9 cellular contexts compared by ENCODE assay signal in the genomic region with DNA sequence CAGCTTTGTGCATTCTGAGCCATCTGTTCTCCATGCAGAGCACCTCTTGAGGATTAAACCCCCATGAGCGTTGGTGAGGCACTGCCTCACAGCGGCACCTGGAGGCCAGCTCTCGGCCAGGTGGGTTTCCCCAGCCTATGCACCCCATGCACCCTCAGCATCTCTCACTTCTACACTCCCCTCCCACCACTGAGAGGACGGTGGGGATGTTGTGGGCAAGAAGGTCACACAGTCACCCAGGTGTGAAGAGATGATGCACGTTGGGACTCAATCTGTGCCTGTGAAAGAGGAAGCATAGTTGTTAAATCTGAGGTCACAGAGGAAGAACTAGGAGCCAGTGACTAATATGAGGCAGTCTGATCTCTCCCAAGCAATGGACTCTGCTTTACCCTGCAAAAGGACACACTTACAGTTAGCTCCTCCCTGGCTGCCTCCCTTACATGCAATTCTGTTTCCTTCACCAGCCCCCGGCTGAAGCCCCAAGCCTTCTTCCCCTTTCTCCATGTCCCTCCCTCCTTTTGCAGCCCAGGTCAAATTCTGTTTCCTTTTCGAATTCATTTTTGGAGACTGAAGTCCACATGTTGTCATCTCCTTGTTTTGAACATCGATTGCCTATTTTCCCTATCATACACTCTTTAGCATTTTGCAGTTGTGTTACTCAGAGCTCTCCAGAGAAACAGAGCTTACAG. TPM values are rescaled to one million over a fixed set of nuclear protein-coding genes. Genes with fewer than 3 reads are reported as not detected.
DNase-seq lines count a peak whose midpoint lies in the region; ATAC-seq and TF ChIP-seq lines count a peak whose summit lies in the region.
"Had no signal": no experiment of that assay in that cellular context is flagged by ENCODE, and none has a peak within 500 bp of the region (broad histone marks: within the 10 kb centered on the region; RNA-seq: fewer than 3 reads in every experiment).

No MANE protein-coding gene starts in this region.

- peak overlapping the region; percentile 8 for H3K4me2 ChIP-seq in SU-DHL-6 (ENCODE audit: low read depth, low read length, poor library complexity, severe bottlenecking)

- H3K4me3 ChIP-seq in SU-DHL-6 (ENCODE audit: insufficient read depth, low read length, poor library complexity, severe bottlenecking), result no peak overlapping the region
- H3K4me3 ChIP-seq: thoracic aorta had no signal

- peak; percentile 98 to 99 for ATAC-seq in activated CD4-positive, CD25-positive, alpha-beta regulatory T cell treated with anti-CD3 and anti-CD28 coated beads, Interleukin-2, amount 50 U/mL, for 24 hours
- peak; percentile 97 for ATAC-seq in HG02884 (IDR thresholded peaks at IDR 0.05; ENCODE audit: unreplicated experiment)
- peak; percentile 98 for ATAC-seq in naive B cell (ENCODE audit: low read depth in 2 of 2)

- no peaks in the 10 kb centered on the region for H3K9me3 ChIP-seq in SU-DHL-6 (ENCODE audit: insufficient read depth, low read length)
- H3K9me3 ChIP-seq: thoracic aorta had no signal

- H2AFZ ChIP-seq in SU-DHL-6 (ENCODE audit: low read depth, low read length, severe bottlenecking), result no peak overlapping the region

- H3K27ac ChIP-seq in SU-DHL-6 (ENCODE audit: low read depth, low read length), result 0 out of 2 replicates have a peak overlapping the region, but pooled peaks have one; percentile 14
- H3K27ac ChIP-seq: thoracic aorta had no signal

- H3K36me3 ChIP-seq in SU-DHL-6 (ENCODE audit: low read length), result no peaks in the 10 kb centered on the region
- H3K36me3 ChIP-seq: thoracic aorta had no signal

- H3K4me1 Mint-ChIP-seq in naive B cell, result peaks cover 23 to 26% (median 26%) of the 10 kb centered on the region in 3 donors
- no peaks in the 10 kb centered on the region for H3K4me1 Mint-ChIP-seq in mesothelial cell of epicardium

- H3K9me3 Mint-ChIP-seq in naive B cell (no peaks in the 10 kb centered on the region), mesothelial cell of epicardium (no peaks in the 10 kb centered on the region)

- H3F3A ChIP-seq in SU-DHL-6 (ENCODE audit: insufficient read depth), result no peaks in the 10 kb centered on the region

- H3K27me3 Mint-ChIP-seq in naive B cell (peaks cover 0 to 12% (median 0%) of the 10 kb centered on the region in 3 donors), mesothelial cell of epicardium (ENCODE audit: low read depth) (peaks cover 16% of the 10 kb centered on the region)

- H3K9me2 ChIP-seq in SU-DHL-6 (replicated peaks; ENCODE audit: insufficient read depth, low read length), result no peaks in the 10 kb centered on the region

- no peaks in the 10 kb centered on the region for H3K36me3 Mint-ChIP-seq in naive B cell
- H3K36me3 Mint-ChIP-seq in mesothelial cell of epicardium, result no peaks in the 10 kb centered on the region

- H3K4me3 Mint-ChIP-seq in naive B cell (peak overlapping the region in 7 of 8 donors; percentile 10 to 80 (median 67)), mesothelial cell of epicardium (no peak overlapping the region)

- H3K27ac Mint-ChIP-seq in naive B cell (peak overlapping the region; percentile 81 to 96 (median 84)), mesothelial cell of epicardium (no peak overlapping the region)

- H3K79me2 ChIP-seq in SU-DHL-6 (ENCODE audit: insufficient read depth, low read length), result no peaks in the 10 kb centered on the region

- DNase-seq in activated CD4-positive, CD25-positive, alpha-beta regulatory T cell treated with anti-CD3 and anti-CD28 coated beads, Interleukin-2, amount 50 U/mL, for 72 hours, result no peak
- peak; percentile 87 for DNase-seq in naive B cell
- no peak for DNase-seq in HuH-7 (ENCODE audit: low spot score)
- no peak for DNase-seq in glomerular visceral epithelial cell (ENCODE audit: extremely low spot score)
- DNase-seq in mesothelial cell of epicardium (ENCODE audit: low spot score in 2 of 2, unreplicated experiment in 2 of 2), result no peak

- H3K9ac ChIP-seq in SU-DHL-6 (ENCODE audit: low read length), result no peak overlapping the region

- no peak for TF ChIP-seq CTCF in SU-DHL-6 (IDR thresholded peaks at IDR 0.05; ENCODE audit: insufficient read depth, low read length, poor library complexity, severe bottlenecking)
- TF ChIP-seq CTCF in mesothelial cell of epicardium (IDR thresholded peaks at IDR 0.05; ENCODE audit: unreplicated experiment), result no peak

- H3K27me3 ChIP-seq in SU-DHL-6 (ENCODE audit: low read length), result no peaks in the 10 kb centered on the region

- no peaks in the 10 kb centered on the region for H4K20me1 ChIP-seq in SU-DHL-6 (ENCODE audit: low read depth, low read length)

RNA-seq across cellular contexts. Expression of a gene that starts 58.5 kb away (rescaled TPM):
- 1 to 10 TPM in 4 of 6 donors, under 1 TPM in 2; 0.22 to 3.1 (median 2.6) TPM for polyA plus RNA-seq in naive B cell (ENCODE audit: low read depth in 6 of 6)
- 8.7 to 9.8 TPM (median 8.7 TPM) in 3 replicates for total RNA-seq in mesothelial cell of epicardium
